In the genomic region with DNA sequence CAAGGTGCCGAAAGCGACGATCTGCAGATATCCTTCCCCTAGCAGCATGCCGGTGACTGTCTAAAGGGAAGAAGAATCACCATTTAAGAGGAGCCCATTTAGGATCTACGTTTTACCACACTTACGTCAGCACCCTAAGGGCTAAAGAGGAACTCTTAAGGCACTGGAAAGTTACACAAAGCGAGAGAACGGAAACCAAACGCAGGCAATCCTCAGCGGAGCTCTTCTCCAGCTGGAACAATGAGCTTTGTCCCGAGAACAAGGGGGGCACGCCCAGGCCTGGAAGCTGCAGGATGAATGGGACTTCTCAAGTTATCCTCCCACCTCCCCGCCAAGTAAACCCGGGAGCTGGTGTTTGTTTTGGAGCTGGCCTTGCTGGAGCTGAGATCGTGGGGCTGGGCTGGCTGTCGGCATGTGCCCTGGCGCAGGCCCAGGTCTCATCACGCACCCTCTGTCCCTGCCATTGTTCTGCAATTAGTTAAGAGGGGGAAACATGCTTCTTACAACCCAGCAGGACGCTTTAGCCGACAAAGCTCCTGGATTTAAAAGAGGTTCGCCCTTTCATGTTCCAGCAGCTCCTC, we compare ENCODE assay signal across 8 cellular contexts. TPM values are rescaled to one million over a fixed set of nuclear protein-coding genes. Genes with fewer than 3 reads are reported as not detected.
DNase-seq lines count a peak whose midpoint lies in the region; ATAC-seq and TF ChIP-seq lines count a peak whose summit lies in the region.

No MANE protein-coding gene starts in this region.

- H3K4me3 ChIP-seq in HFF-Myc (replicated peaks; ENCODE audit: low read depth, low read length) (peak overlapping the region; percentile 20), SK-N-MC (peak overlapping the region; percentile 72), rectal smooth muscle tissue (ENCODE audit: low read length) (peak overlapping the region; percentile 43), BE2C (ENCODE audit: low read depth, low read length) (no peak overlapping the region)

- H3K9ac ChIP-seq in SK-N-MC (ENCODE audit: insufficient read length) (peak overlapping the region; percentile 43), rectal smooth muscle tissue (ENCODE audit: low read length) (peak overlapping the region; percentile 30)

- no peaks in the 10 kb centered on the region for H3K9me3 Mint-ChIP-seq in activated naive CD4-positive, alpha-beta T cell treated with anti-CD3 and anti-CD28 coated beads, Interleukin-2, amount 50 U/mL, for 72 hours

- H3K9me3 ChIP-seq in SK-N-MC (ENCODE audit: low read depth, low read length): no peaks in the 10 kb centered on the region
- no peaks in the 10 kb centered on the region for H3K9me3 ChIP-seq in BE2C

- H3K27me3 ChIP-seq in rectal smooth muscle tissue (ENCODE audit: control insufficient read depth, insufficient read depth, low read length) (no peaks in the 10 kb centered on the region), BE2C (no peaks in the 10 kb centered on the region)

- DNase-seq in HFF-Myc (ENCODE audit: extremely low read depth, low read depth) (peak; percentile 87), SK-N-MC (ENCODE audit: low read depth, low spot score) (peak; percentile 81), globus pallidus (ENCODE audit: low spot score) (peak; percentile 31), NOMO-1 treated with dmso at 0.1 percent for 144 hours (lab: John Stamatoyannopoulos, UW; ENCODE audit: unreplicated experiment) (no peak), HUDEP-2 (lab: John Stamatoyannopoulos, UW; ENCODE audit: unreplicated experiment in 76 of 76) (no peak), BE2C (no peak)
- DNase-seq in activated naive CD4-positive, alpha-beta T cell treated with anti-CD3 and anti-CD28 coated beads, Interleukin-2, amount 50 U/mL, for 72 hours (ENCODE audit: low spot score in 2 of 2): no peak

- H3K36me3 Mint-ChIP-seq in activated naive CD4-positive, alpha-beta T cell treated with anti-CD3 and anti-CD28 coated beads, Interleukin-2, amount 50 U/mL, for 72 hours: no peaks in the 10 kb centered on the region

- no peak overlapping the region for H3K27ac Mint-ChIP-seq in activated naive CD4-positive, alpha-beta T cell treated with anti-CD3 and anti-CD28 coated beads, Interleukin-2, amount 50 U/mL, for 72 hours

- TF ChIP-seq CTCF in HFF-Myc (IDR thresholded peaks at IDR 0.05; ENCODE audit: low read depth, low read length, missing control alignments): no peak
- TF ChIP-seq CTCF in BE2C (IDR thresholded peaks at IDR 0.05; ENCODE audit: low read depth, low read length): no peak

- H3K4me1 ChIP-seq in rectal smooth muscle tissue (ENCODE audit: control insufficient read depth, insufficient read depth, low read length) (peaks cover 16% of the 10 kb centered on the region), BE2C (no peaks in the 10 kb centered on the region)

- ATAC-seq in activated naive CD4-positive, alpha-beta T cell treated with anti-CD3 and anti-CD28 coated beads, Interleukin-2, amount 50 U/mL, for 72 hours: no peak

- H3K27ac ChIP-seq in SK-N-MC (peak overlapping the region; percentile 81), rectal smooth muscle tissue (ENCODE audit: low read depth, low read length) (peak overlapping the region; percentile 85)

- H3K36me3 ChIP-seq in SK-N-MC (ENCODE audit: insufficient read depth, low read length): no peaks in the 10 kb centered on the region; the same call in 1 of the 2 replicates
- no peaks in the 10 kb centered on the region for H3K36me3 ChIP-seq in rectal smooth muscle tissue (ENCODE audit: control insufficient read depth, insufficient read depth, low read length)
- no peaks in the 10 kb centered on the region for H3K36me3 ChIP-seq in BE2C

RNA-seq across cellular contexts. Expression of a gene that starts 36.5 kb away (rescaled TPM):
- under 1 TPM; 0.14 to 0.32 TPM for total RNA-seq in activated naive CD4-positive, alpha-beta T cell treated with anti-CD3 and anti-CD28 coated beads, Interleukin-2, amount 50 U/mL, for 72 hours
- 7.4 TPM for polyA plus RNA-seq in BE2C (2012; ENCODE audit: insufficient read depth, insufficient read length, low read depth)

Comparison
In these comparisons a context has a peak if more than half of its experiments do, and no peak if none do; other contexts are left out.
1. DNase-seq: peak in HFF-Myc (single experiment), SK-N-MC (single experiment) and globus pallidus (single experiment); none in activated naive CD4-positive, alpha-beta T cell treated with anti-CD3 and anti-CD28 coated beads, Interleukin-2, amount 50 U/mL, for 72 hours (0 of 2), NOMO-1 treated with dmso at 0.1 percent for 144 hours (single experiment), HUDEP-2 (0 of 76) and BE2C (single experiment).